ENCODE assay signal across 1 cellular context in genomic region chr18:30675905-30676620, GRCh38.
TF ChIP-seq lines count a peak whose summit lies in the region.

No MANE protein-coding gene starts in this region.

TF ChIP-seq in GM12878, 131 proteins besides CTCF, POLR2A, EP300 and RAD21:
- TF ChIP-seq ATF7 (IDR thresholded peaks at IDR 0.05; ENCODE audit: low read depth) (no peak), HDAC6 (IDR thresholded peaks at IDR 0.05; ENCODE audit: unreplicated experiment) (no peak), BHLHE40 (IDR thresholded peaks at IDR 0.05; ENCODE audit: borderline replicate concordance in 1 of 2, low read depth in 2 of 2, low read length in 1 of 2) (0 out of 4 replicates have a peak, but pooled peaks of 1 of the 2 experiments have one; percentile 19), KAT2A (conservative IDR thresholded peaks at IDR 0.05; ENCODE audit: control insufficient read depth, low read depth, low read length) (no peak), FOXK2 (IDR thresholded peaks at IDR 0.05) (no peak), POU2F2 (IDR thresholded peaks at IDR 0.05; ENCODE audit: borderline replicate concordance, low read depth, low read length) (no peak), YY1 (IDR thresholded peaks at IDR 0.05; ENCODE audit: low read depth, low read length) (no peak), MTA2 (IDR thresholded peaks at IDR 0.05; ENCODE audit: low read depth) (peak; percentile 44; the same call in 1 of the 2 replicates), DPF2 (IDR thresholded peaks at IDR 0.05) (peak; percentile 27; the same call in 1 of the 2 replicates)
- TF ChIP-seq, protein P1, sequence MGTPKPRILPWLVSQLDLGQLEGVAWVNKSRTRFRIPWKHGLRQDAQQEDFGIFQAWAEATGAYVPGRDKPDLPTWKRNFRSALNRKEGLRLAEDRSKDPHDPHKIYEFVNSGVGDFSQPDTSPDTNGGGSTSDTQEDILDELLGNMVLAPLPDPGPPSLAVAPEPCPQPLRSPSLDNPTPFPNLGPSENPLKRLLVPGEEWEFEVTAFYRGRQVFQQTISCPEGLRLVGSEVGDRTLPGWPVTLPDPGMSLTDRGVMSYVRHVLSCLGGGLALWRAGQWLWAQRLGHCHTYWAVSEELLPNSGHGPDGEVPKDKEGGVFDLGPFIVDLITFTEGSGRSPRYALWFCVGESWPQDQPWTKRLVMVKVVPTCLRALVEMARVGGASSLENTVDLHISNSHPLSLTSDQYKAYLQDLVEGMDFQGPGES (IDR thresholded peaks at IDR 0.05) = no peak
- TF ChIP-seq, protein P2, sequence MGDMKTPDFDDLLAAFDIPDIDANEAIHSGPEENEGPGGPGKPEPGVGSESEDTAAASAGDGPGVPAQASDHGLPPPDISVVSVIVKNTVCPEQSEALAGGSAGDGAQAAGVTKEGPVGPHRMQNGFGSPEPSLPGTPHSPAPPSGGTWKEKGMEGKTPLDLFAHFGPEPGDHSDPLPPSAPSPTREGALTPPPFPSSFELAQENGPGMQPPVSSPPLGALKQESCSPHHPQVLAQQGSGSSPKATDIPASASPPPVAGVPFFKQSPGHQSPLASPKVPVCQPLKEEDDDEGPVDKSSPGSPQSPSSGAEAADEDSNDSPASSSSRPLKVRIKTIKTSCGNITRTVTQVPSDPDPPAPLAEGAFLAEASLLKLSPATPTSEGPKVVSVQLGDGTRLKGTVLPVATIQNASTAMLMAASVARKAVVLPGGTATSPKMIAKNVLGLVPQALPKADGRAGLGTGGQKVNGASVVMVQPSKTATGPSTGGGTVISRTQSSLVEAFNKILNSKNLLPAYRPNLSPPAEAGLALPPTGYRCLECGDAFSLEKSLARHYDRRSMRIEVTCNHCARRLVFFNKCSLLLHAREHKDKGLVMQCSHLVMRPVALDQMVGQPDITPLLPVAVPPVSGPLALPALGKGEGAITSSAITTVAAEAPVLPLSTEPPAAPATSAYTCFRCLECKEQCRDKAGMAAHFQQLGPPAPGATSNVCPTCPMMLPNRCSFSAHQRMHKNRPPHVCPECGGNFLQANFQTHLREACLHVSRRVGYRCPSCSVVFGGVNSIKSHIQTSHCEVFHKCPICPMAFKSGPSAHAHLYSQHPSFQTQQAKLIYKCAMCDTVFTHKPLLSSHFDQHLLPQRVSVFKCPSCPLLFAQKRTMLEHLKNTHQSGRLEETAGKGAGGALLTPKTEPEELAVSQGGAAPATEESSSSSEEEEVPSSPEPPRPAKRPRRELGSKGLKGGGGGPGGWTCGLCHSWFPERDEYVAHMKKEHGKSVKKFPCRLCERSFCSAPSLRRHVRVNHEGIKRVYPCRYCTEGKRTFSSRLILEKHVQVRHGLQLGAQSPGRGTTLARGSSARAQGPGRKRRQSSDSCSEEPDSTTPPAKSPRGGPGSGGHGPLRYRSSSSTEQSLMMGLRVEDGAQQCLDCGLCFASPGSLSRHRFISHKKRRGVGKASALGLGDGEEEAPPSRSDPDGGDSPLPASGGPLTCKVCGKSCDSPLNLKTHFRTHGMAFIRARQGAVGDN (IDR thresholded peaks at IDR 0.05) = no peak
TF ChIP-seq in GM12878: peak in this region for 3.
